ENCODE assay signal across 25 cellular contexts in the genomic region with DNA sequence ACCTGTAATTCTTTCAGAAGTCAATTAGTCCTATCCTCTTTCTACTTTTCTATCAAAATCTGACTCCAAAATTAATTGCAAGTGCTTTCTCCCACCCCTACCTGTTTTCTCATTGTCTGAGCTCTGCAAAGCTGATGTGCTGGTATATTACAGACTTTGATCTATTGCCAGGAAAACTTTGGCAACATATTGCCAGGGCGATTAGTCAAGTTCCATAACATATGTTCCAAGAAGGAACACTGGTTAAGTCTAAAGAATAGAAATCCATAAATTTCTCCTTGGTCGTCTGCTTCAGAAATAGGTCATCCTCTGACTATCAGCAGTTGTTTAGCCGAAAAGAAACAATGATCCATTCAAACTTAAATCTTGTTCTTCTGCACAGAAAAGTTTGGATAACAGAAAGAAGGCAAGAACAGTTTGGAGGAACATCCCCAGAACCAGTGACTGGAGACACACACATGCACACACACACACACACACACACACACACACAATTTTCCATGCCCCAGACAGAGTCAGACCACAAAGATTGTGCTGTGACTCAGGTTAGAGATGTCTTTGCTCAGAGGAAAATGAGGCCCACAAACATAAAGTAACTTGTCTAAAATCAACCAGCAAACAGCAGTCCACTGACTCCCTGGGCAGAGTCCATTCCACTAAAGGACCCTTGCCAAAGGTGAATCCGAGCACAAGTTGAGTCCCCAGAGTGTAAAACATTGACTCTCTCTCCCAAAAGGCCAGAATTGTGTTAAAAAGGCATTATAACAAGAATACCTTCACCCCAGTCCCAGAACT.
DNase-seq lines count a peak whose midpoint lies in the region; ATAC-seq and TF ChIP-seq lines count a peak whose summit lies in the region.
"Had no signal": no experiment of that assay in that cellular context is flagged by ENCODE, and none has a peak within 500 bp of the region (broad histone marks: within the 10 kb centered on the region; RNA-seq: fewer than 3 reads in every experiment).

No MANE protein-coding gene starts in this region.

- no peak for ATAC-seq in memory B cell (ENCODE audit: low read depth)
- no peak for ATAC-seq in activated CD4-positive, CD25-positive, alpha-beta regulatory T cell treated with anti-CD3 and anti-CD28 coated beads, Interleukin-2, amount 50 U/mL, for 24 hours
- ATAC-seq: activated naive CD8-positive, alpha-beta T cell treated with anti-CD3 and anti-CD28 coated beads, Interleukin-2, amount 50 U/mL, for 24 hours; heart right ventricle had no signal

- H4K20me1 ChIP-seq in Karpas-422 (ENCODE audit: insufficient read depth, low read depth, low read length), result no peaks in the 10 kb centered on the region

- peak overlapping the region; percentile 48 for H3K27ac ChIP-seq in Karpas-422 (ENCODE audit: low read length)
- H3K27ac ChIP-seq in substantia nigra (ENCODE audit: low read depth, low read length, poor library complexity, severe bottlenecking), result peak overlapping the region; percentile 28
- H3K27ac ChIP-seq: heart right ventricle, tibial nerve, WERI-Rb-1 had no signal

- no peaks in the 10 kb centered on the region; the same call in 1 of the 2 replicates for H3K9me3 ChIP-seq in Karpas-422 (ENCODE audit: low read length)
- H3K9me3 ChIP-seq: BE2C had no signal

- H3K36me3 ChIP-seq in Karpas-422 (ENCODE audit: insufficient read depth, low read length), result peaks cover 5% of the 10 kb centered on the region
- H3K36me3 ChIP-seq: BE2C, heart right ventricle, tibial nerve, WERI-Rb-1 had no signal

- H3K27ac Mint-ChIP-seq in memory B cell, result peak overlapping the region; percentile 56
- H3K27ac Mint-ChIP-seq: activated naive CD8-positive, alpha-beta T cell treated with anti-CD3 and anti-CD28 coated beads, Interleukin-2, amount 50 U/mL, for 24 hours; activated T-helper 1 cell treated with anti-CD3 and anti-CD28 coated beads, Interleukin-12 subunit alpha, Interleukin-12 subunit beta, Interleukin-2, Interleukin-4 antibody, amounts not matched to agents 30 ng/mL and 10 ng/mL and 1 ng/mL, durations not matched to agents 14 hours and 24 hours and 36 hours had no signal

- peaks cover 34% of the 10 kb centered on the region for H3K4me1 Mint-ChIP-seq in memory B cell
- H3K4me1 Mint-ChIP-seq: activated naive CD8-positive, alpha-beta T cell treated with anti-CD3 and anti-CD28 coated beads, Interleukin-2, amount 50 U/mL, for 24 hours had no signal

- peaks cover 57% of the 10 kb centered on the region for H3K4me1 ChIP-seq in Karpas-422 (ENCODE audit: low read length)
- H3K4me1 ChIP-seq: BE2C, heart right ventricle, tibial nerve had no signal

- no peaks in the 10 kb centered on the region for H3K36me3 Mint-ChIP-seq in memory B cell

- H3K27me3 Mint-ChIP-seq in memory B cell, result no peaks in the 10 kb centered on the region
- H3K27me3 Mint-ChIP-seq: activated naive CD8-positive, alpha-beta T cell treated with anti-CD3 and anti-CD28 coated beads, Interleukin-2, amount 50 U/mL, for 24 hours had no signal

- H3K9me2 ChIP-seq in Karpas-422 (replicated peaks; ENCODE audit: insufficient read depth, low read length), result no peaks in the 10 kb centered on the region

- DNase-seq in Karpas-422 (no peak), cardiac fibroblast (ENCODE audit: low read depth in 2 of 2) (peak; percentile 8 to 32), memory B cell (ENCODE audit: low spot score in 2 of 2) (no peak), substantia nigra (lab: John Stamatoyannopoulos, UW) (no peak), mesenteric fat pad (ENCODE audit: low spot score) (no peak), RPMI8226 (no peak), T1000 (lab: John Stamatoyannopoulos, UW) (no peak)
- DNase-seq: activated CD8-positive, alpha-beta memory T cell treated with anti-CD3 and anti-CD28 coated beads for 24 hours; activated naive CD8-positive, alpha-beta T cell treated with anti-CD3 and anti-CD28 coated beads, Interleukin-2, amount 50 U/mL, for 24 hours; BE2C; GF-D8; GOT3; heart right ventricle; islet precursor cell; mesendoderm; MV-4-11; NCI-H2081 treated with DMSO at 0.1 percent for 48 hours; NCI-H82; occipital lobe; stimulated activated CD4-positive, alpha-beta T cell treated with anti-CD3 and anti-CD28 coated beads, Interleukin-4, amount 100 ng/mL, for 1 hour; SW 1271; WERI-Rb-1 had no signal

- H2AFZ ChIP-seq in Karpas-422 (ENCODE audit: low read length), result no peak overlapping the region

- H3K4me2 ChIP-seq in Karpas-422 (ENCODE audit: low read depth, low read length, poor library complexity, severe bottlenecking), result no peak overlapping the region

- no peak overlapping the region for H3K9ac ChIP-seq in Karpas-422 (ENCODE audit: low read length)

- no peaks in the 10 kb centered on the region for H3K9me3 Mint-ChIP-seq in memory B cell
- H3K9me3 Mint-ChIP-seq: activated naive CD8-positive, alpha-beta T cell treated with anti-CD3 and anti-CD28 coated beads, Interleukin-2, amount 50 U/mL, for 24 hours; activated T-helper 1 cell treated with anti-CD3 and anti-CD28 coated beads, Interleukin-12 subunit alpha, Interleukin-12 subunit beta, Interleukin-2, Interleukin-4 antibody, amounts not matched to agents 30 ng/mL and 10 ng/mL and 1 ng/mL, durations not matched to agents 14 hours and 24 hours and 36 hours had no signal

- no peak overlapping the region for H3K4me3 ChIP-seq in Karpas-422 (ENCODE audit: low read length)
- no peak overlapping the region for H3K4me3 ChIP-seq in cardiac fibroblast (replicated peaks in 1 of 2; ENCODE audit: low read depth in 2 of 2, low read length in 2 of 2)
- H3K4me3 ChIP-seq: heart right ventricle, tibial nerve had no signal

- H3K79me2 ChIP-seq in Karpas-422 (ENCODE audit: low read length), result peaks cover 8% of the 10 kb centered on the region; the same call in 1 of the 2 replicates

- no peak for TF ChIP-seq CTCF in cardiac fibroblast (IDR thresholded peaks at IDR 0.05; ENCODE audit: low read depth, low read length)

- H3K4me3 Mint-ChIP-seq in memory B cell, result no peak overlapping the region
- H3K4me3 Mint-ChIP-seq: activated naive CD8-positive, alpha-beta T cell treated with anti-CD3 and anti-CD28 coated beads, Interleukin-2, amount 50 U/mL, for 24 hours; activated T-helper 1 cell treated with anti-CD3 and anti-CD28 coated beads, Interleukin-12 subunit alpha, Interleukin-12 subunit beta, Interleukin-2, Interleukin-4 antibody, amounts not matched to agents 30 ng/mL and 10 ng/mL and 1 ng/mL, durations not matched to agents 14 hours and 24 hours and 36 hours had no signal

- H3K27me3 ChIP-seq in Karpas-422 (ENCODE audit: low read length), result no peaks in the 10 kb centered on the region
- H3K27me3 ChIP-seq: BE2C, heart right ventricle, tibial nerve had no signal

Comparison
In these comparisons a context has a peak if more than half of its experiments do, and no peak if none do; other contexts are left out.
1. DNase-seq: peak in cardiac fibroblast (2 of 2); none in Karpas-422 (single experiment), memory B cell (0 of 2), substantia nigra (0 of 49), mesenteric fat pad (single experiment), RPMI8226 (single experiment) and T1000 (single experiment).